29 cellular contexts compared by ENCODE assay signal in the genomic region with DNA sequence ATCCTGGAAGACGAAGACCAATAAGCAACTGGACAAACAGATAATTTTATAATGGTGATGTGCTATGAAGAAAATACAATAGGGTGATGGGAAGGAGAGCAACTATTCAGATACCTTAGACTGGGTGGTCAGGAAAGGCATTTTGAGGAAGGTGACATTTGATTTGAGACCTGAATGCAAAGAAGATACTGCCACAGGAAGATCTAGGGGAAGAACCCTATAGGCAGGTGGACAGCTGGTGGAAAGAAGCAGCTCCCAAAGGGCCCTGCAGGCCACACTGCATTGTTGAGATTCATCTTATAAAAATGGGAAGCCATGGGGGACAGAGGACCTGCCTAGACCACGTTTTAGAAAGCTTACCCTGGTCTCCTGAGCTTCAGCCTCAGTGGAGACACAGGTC.
"Had no signal": no experiment of that assay in that cellular context is flagged by ENCODE, and none has a peak within 500 bp of the region (broad histone marks: within the 10 kb centered on the region; RNA-seq: fewer than 3 reads in every experiment).

No MANE protein-coding gene starts in this region.

- H3K4me1 Mint-ChIP-seq: activated B cell treated with CpG ODN at 0.5 μM for 24 hours, T-cell had no signal

- DNase-seq: activated B cell treated with CpG ODN at 0.5 μM for 24 hours; activated CD4-positive, alpha-beta memory T cell treated with anti-CD3 and anti-CD28 coated beads for 36 hours; activated CD4-positive, alpha-beta T cell treated with anti-CD3 and anti-CD28 coated beads for 4 hours; activated CD4-positive, alpha-beta T cell treated with anti-CD3 and anti-CD28 coated beads, Interleukin-2, amount 10 ng/mL, durations not matched to agents 24 days and 14 days; activated CD4-positive, alpha-beta T cell treated with anti-CD3 and anti-CD28 coated beads, Interleukin-2, amount 50 U/mL, for 1 hour; activated CD4-positive, alpha-beta T cell treated with anti-CD3 and anti-CD28 coated beads, Interleukin-2, amount 50 U/mL, for 4 hours; activated CD4-positive, CD25-positive, alpha-beta regulatory T cell treated with anti-CD3 and anti-CD28 coated beads, Interleukin-2, amount 50 U/mL, for 72 hours; activated CD8-positive, alpha-beta memory T cell treated with anti-CD3 and anti-CD28 coated beads, Interleukin-2, amount 50 U/mL, for 4 hours; activated CD8-positive, alpha-beta T cell treated with anti-CD3 and anti-CD28 coated beads for 36 hours; activated effector memory CD4-positive, alpha-beta T cell treated with anti-CD3 and anti-CD28 coated beads, Interleukin-2, amount 50 U/mL, for 16 hours; activated gamma-delta T cell treated with Interleukin-2 at 50 U/mL for 16 hours; activated naive CD4-positive, alpha-beta T cell; activated naive CD4-positive, alpha-beta T cell treated with anti-CD3 and anti-CD28 coated beads for 36 hours; activated naive CD4-positive, alpha-beta T cell treated with anti-CD3 and anti-CD28 coated beads, Interleukin-2, amount 50 U/mL, for 16 hours; activated T-cell treated with anti-CD3 and anti-CD28 coated beads for 4 hours; activated T-cell treated with anti-CD3 and anti-CD28 coated beads, Interleukin-2, amount 50 U/mL, for 1 hour; activated T-cell treated with anti-CD3 and anti-CD28 coated beads, Interleukin-2, amount 50 U/mL, for 4 hours; activated T-cell treated with anti-CD3 and anti-CD28 coated beads, Interleukin-2, amount 50 U/mL, for 72 hours; adrenal gland; amniotic stem cell; aorta; body of pancreas; brain microvascular endothelial cell; central memory CD4-positive, alpha-beta T cell; T-cell; T-helper 17 cell had no signal

- H3K4me3 Mint-ChIP-seq: activated B cell treated with CpG ODN at 0.5 μM for 24 hours; activated CD4-positive, alpha-beta memory T cell treated with anti-CD3 and anti-CD28 coated beads for 36 hours; activated CD4-positive, alpha-beta T cell treated with anti-CD3 and anti-CD28 coated beads, Interleukin-2, amount 10 ng/mL, durations not matched to agents 24 days and 14 days; activated CD8-positive, alpha-beta T cell treated with anti-CD3 and anti-CD28 coated beads for 36 hours; activated naive CD4-positive, alpha-beta T cell treated with anti-CD3 and anti-CD28 coated beads for 36 hours; activated T-cell treated with anti-CD3 and anti-CD28 coated beads, Interleukin-2, amount 50 U/mL, for 4 hours; activated T-cell treated with anti-CD3 and anti-CD28 coated beads, Interleukin-2, amount 50 U/mL, for 72 hours; activated T-helper 1 cell treated with anti-CD3 and anti-CD28 coated beads, Interleukin-12 subunit alpha, Interleukin-12 subunit beta, Interleukin-2, Interleukin-4 antibody, amounts not matched to agents 30 ng/mL and 10 ng/mL and 1 ng/mL, durations not matched to agents 14 hours and 24 hours and 36 hours; activated T-helper 17 cell treated with anti-CD3 and anti-CD28 coated beads, Interleukin-2, amount 50 U/mL, for 72 hours; T-cell; T-helper 17 cell had no signal

- H3K27ac Mint-ChIP-seq: activated B cell treated with CpG ODN at 0.5 μM for 24 hours; activated CD4-positive, alpha-beta memory T cell treated with anti-CD3 and anti-CD28 coated beads for 36 hours; activated CD4-positive, alpha-beta T cell treated with anti-CD3 and anti-CD28 coated beads, Interleukin-2, amount 10 ng/mL, durations not matched to agents 24 days and 14 days; activated CD8-positive, alpha-beta T cell treated with anti-CD3 and anti-CD28 coated beads for 36 hours; activated naive CD4-positive, alpha-beta T cell treated with anti-CD3 and anti-CD28 coated beads for 36 hours; activated naive CD4-positive, alpha-beta T cell treated with anti-CD3 and anti-CD28 coated beads, Interleukin-2, amount 50 U/mL, for 72 hours; activated T-cell treated with anti-CD3 and anti-CD28 coated beads, Interleukin-2, amount 50 U/mL, for 72 hours; activated T-helper 1 cell treated with anti-CD3 and anti-CD28 coated beads, Interleukin-12 subunit alpha, Interleukin-12 subunit beta, Interleukin-2, Interleukin-4 antibody, amounts not matched to agents 30 ng/mL and 10 ng/mL and 1 ng/mL, durations not matched to agents 14 hours and 24 hours and 36 hours; activated T-helper 17 cell treated with anti-CD3 and anti-CD28 coated beads, Interleukin-2, amount 50 U/mL, for 72 hours; T-cell; T-helper 17 cell had no signal

- H3K36me3 Mint-ChIP-seq: activated CD4-positive, alpha-beta memory T cell treated with anti-CD3 and anti-CD28 coated beads for 36 hours; activated naive CD4-positive, alpha-beta T cell treated with anti-CD3 and anti-CD28 coated beads, Interleukin-2, amount 50 U/mL, for 72 hours; T-cell had no signal

- ATAC-seq: activated CD8-positive, alpha-beta T cell treated with anti-CD3 and anti-CD28 coated beads for 36 hours; activated naive CD4-positive, alpha-beta T cell treated with anti-CD3 and anti-CD28 coated beads, Interleukin-2, amount 50 U/mL, for 72 hours; activated T-cell treated with anti-CD3 and anti-CD28 coated beads, Interleukin-2, amount 50 U/mL, for 4 hours; activated T-cell treated with anti-CD3 and anti-CD28 coated beads, Interleukin-2, amount 50 U/mL, for 72 hours; activated T-helper 17 cell treated with anti-CD3 and anti-CD28 coated beads, Interleukin-2, amount 50 U/mL, for 72 hours; body of pancreas; T-cell; T-helper 17 cell had no signal

- H3K9me3 Mint-ChIP-seq: activated B cell treated with CpG ODN at 0.5 μM for 24 hours; activated CD4-positive, alpha-beta memory T cell treated with anti-CD3 and anti-CD28 coated beads for 36 hours; activated CD4-positive, alpha-beta T cell treated with anti-CD3 and anti-CD28 coated beads, Interleukin-2, amount 10 ng/mL, durations not matched to agents 24 days and 14 days; activated CD8-positive, alpha-beta T cell treated with anti-CD3 and anti-CD28 coated beads for 36 hours; activated naive CD4-positive, alpha-beta T cell treated with anti-CD3 and anti-CD28 coated beads for 36 hours; activated naive CD4-positive, alpha-beta T cell treated with anti-CD3 and anti-CD28 coated beads, Interleukin-2, amount 50 U/mL, for 72 hours; activated T-cell treated with anti-CD3 and anti-CD28 coated beads, Interleukin-2, amount 50 U/mL, for 4 hours; activated T-cell treated with anti-CD3 and anti-CD28 coated beads, Interleukin-2, amount 50 U/mL, for 72 hours; activated T-helper 1 cell treated with anti-CD3 and anti-CD28 coated beads, Interleukin-12 subunit alpha, Interleukin-12 subunit beta, Interleukin-2, Interleukin-4 antibody, amounts not matched to agents 30 ng/mL and 10 ng/mL and 1 ng/mL, durations not matched to agents 14 hours and 24 hours and 36 hours; activated T-helper 17 cell treated with anti-CD3 and anti-CD28 coated beads, Interleukin-2, amount 50 U/mL, for 72 hours; T-cell had no signal
